ENCODE assay signal across 11 cellular contexts in the genomic region with DNA sequence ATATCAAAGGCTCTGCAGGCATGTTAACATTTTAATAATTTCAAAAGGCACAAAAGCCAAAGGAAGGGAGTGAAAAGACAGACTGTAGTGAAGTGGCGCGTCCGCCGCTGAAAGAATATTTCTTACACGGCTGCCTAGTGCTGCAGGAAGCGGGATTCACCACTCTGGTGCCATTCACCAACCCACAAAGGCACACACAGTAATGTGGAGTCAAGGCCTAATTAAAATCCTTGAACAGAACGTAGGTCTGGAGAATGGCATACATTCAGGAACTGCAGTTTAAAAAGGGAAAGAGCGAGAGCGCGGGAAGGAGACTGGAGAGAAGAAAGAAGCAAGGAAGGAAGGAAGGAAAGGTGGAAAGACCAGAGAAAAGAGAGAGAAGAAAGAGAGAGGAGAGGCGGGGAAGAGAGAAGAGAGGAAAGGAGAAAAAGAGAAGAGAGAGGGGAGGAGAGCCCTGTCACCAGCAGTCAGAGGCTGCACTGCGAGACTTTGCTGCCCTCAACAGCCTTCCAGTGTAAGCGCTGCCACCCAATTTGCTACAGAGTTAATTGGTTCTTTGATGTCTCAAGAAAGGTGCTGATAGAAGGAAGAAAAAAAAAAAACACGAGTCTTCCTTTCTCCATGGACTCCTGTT.
DNase-seq lines count a peak whose midpoint lies in the region; ATAC-seq, FAIRE-seq and TF ChIP-seq lines count a peak whose summit lies in the region.
"Had no signal": no experiment of that assay in that cellular context is flagged by ENCODE, and none has a peak within 500 bp of the region (broad histone marks: within the 10 kb centered on the region; RNA-seq: fewer than 3 reads in every experiment).

No MANE protein-coding gene starts in this region.

- DNase-seq in CD4-positive, alpha-beta memory T cell, result peak in 4 of 5 donors; percentile 15 to 35 (median 24)
- DNase-seq in HCT116 (ENCODE audit: low read depth, low spot score) (no peak), T-cell (no peak), left colon (peak; percentile 26 to 32), RCC 7860 (ENCODE audit: low spot score) (no peak), DMS79 (lab: John Stamatoyannopoulos, UW) (no peak)
- DNase-seq: upper lobe of left lung had no signal

- no peaks in the 10 kb centered on the region for H3K9me3 ChIP-seq in CD4-positive, alpha-beta memory T cell (ENCODE audit: control insufficient read depth in 1 of 2, low read length in 2 of 2)
- no peaks in the 10 kb centered on the region for H3K9me3 ChIP-seq in HCT116 (ENCODE audit: control insufficient read depth in 1 of 2, insufficient read depth in 1 of 2, low read depth in 1 of 2, low read length in 2 of 2)
- H3K9me3 ChIP-seq in gastroesophageal sphincter, result no peaks in the 10 kb centered on the region
- H3K9me3 ChIP-seq: upper lobe of left lung had no signal

- peak overlapping the region in 1 of 7 donors; percentile 8 for H3K27ac Mint-ChIP-seq in CD4-positive, alpha-beta memory T cell
- no peak overlapping the region for H3K27ac Mint-ChIP-seq in T-cell

- H3K4me1 Mint-ChIP-seq in CD4-positive, alpha-beta memory T cell, result peaks cover 8 to 22% (median 10%) of the 10 kb centered on the region in 4 donors
- H3K4me1 Mint-ChIP-seq in T-cell, result peaks cover 12 to 14% (median 14%) of the 10 kb centered on the region in 3 donors

- H3K4me2 ChIP-seq in HCT116 (ENCODE audit: low read length), result no peak overlapping the region

- H3K36me3 Mint-ChIP-seq in CD4-positive, alpha-beta memory T cell, result no peaks in the 10 kb centered on the region
- H3K36me3 Mint-ChIP-seq in T-cell, result no peaks in the 10 kb centered on the region
- H3K36me3 Mint-ChIP-seq: IgD-negative memory B cell had no signal

- H3K79me2 ChIP-seq in HCT116 (ENCODE audit: insufficient read depth, low read length), result no peaks in the 10 kb centered on the region

- intact Hi-C loops in CD4-positive, alpha-beta memory T cell (cut with micrococcal nuclease), result loop anchor here (1.0 kb wide), 1 partner anchor 611 kb away; no protein-coding TSS in a partner anchor
- intact Hi-C loops in HCT116 (cut with micrococcal nuclease), result no loop called here
- intact Hi-C loops in left colon (cut with DNase I, micrococcal nuclease), result no loop called here

- no TSS peak for BruUV-seq in HCT116 (replicated peaks; lab: Mats Ljungman, UMichigan)

- no peak for TF ChIP-seq EP300 in gastroesophageal sphincter (IDR thresholded peaks at IDR 0.05)

- no peak overlapping the region for H3K4me3 ChIP-seq in CD4-positive, alpha-beta memory T cell (ENCODE audit: low read length in 2 of 2)
- H3K4me3 ChIP-seq in HCT116 (replicated peaks in 1 of 2; ENCODE audit: low read depth in 1 of 2, low read length in 2 of 2) (no peak overlapping the region), gastroesophageal sphincter (no peak overlapping the region)

- no peak for ATAC-seq in HCT116
- ATAC-seq in T-cell (replicated peaks in 1 of 4), result peak in 1 of 4 experiments; percentile 37
- peak; percentile 84 for ATAC-seq in left colon
- no peak for ATAC-seq in GM21526 (IDR thresholded peaks at IDR 0.05; ENCODE audit: low FRiP score, unreplicated experiment)
- ATAC-seq in gastroesophageal sphincter, result no peak

- no peak overlapping the region for H3K27ac ChIP-seq in CD4-positive, alpha-beta memory T cell (ENCODE audit: low read depth, low read length)
- H3K27ac ChIP-seq in HCT116 (ENCODE audit: low read depth, low read length), result no peak overlapping the region
- H3K27ac ChIP-seq in gastroesophageal sphincter, result no peak overlapping the region
- H3K27ac ChIP-seq: upper lobe of left lung had no signal

- POLR2A ChIA-PET in CD4-positive, alpha-beta memory T cell (lab: Charles Lee; ENCODE audit: partially characterized antibody), result no interaction called here
- POLR2A ChIA-PET in HCT116 (lab: Charles Lee) (no interaction called here), T-cell (lab: Charles Lee) (interaction anchor here in 1 of 2 donors (0.6 kb wide), 1 partner anchor 1386 kb away, joined by 3 read pairs; no protein-coding TSS in a partner anchor)

- TF ChIP-seq RAD21 in HCT116 (IDR thresholded peaks at IDR 0.05; ENCODE audit: low read depth), result peak; percentile 39

- H2AFZ ChIP-seq in HCT116 (ENCODE audit: low read depth, low read length, poor library complexity, severe bottlenecking), result no peak overlapping the region

- peak overlapping the region; percentile 22 to 87 (median 63) for H3K4me3 Mint-ChIP-seq in CD4-positive, alpha-beta memory T cell
- H3K4me3 Mint-ChIP-seq in T-cell, result peak overlapping the region in 2 of 3 donors; percentile 17 to 57

- 86 to 87% methylated on average over 11 to 14 of the region's 14 CpGs for WGBS in gastroesophageal sphincter (ENCODE audit: low coverage in 1 of 2), 2 donors

- peaks cover 20 to 21% of the 10 kb centered on the region in 2 donors for H3K27me3 Mint-ChIP-seq in CD4-positive, alpha-beta memory T cell
- peaks cover 32 to 37% of the 10 kb centered on the region in 2 donors for H3K27me3 Mint-ChIP-seq in T-cell

- H3K9me2 ChIP-seq in HCT116 (ENCODE audit: insufficient read depth), result no peaks in the 10 kb centered on the region; the same call in 1 of the 2 replicates

- no peak for FAIRE-seq in RCC 7860 (lab: Jason Lieb, UNC)
- FAIRE-seq: endothelial cell of umbilical vein had no signal

- CTCF ChIA-PET in CD4-positive, alpha-beta memory T cell (lab: Charles Lee; ENCODE audit: partially characterized antibody), result interaction anchor here (0.8 to 1.3 kb wide), 2 partner anchors 610 to 612 kb away, joined by 3 read pairs; no protein-coding TSS in a partner anchor
- CTCF ChIA-PET in HCT116 (lab: Charles Lee) (no interaction called here), T-cell (lab: Charles Lee) (no interaction called here)

- RAD21 ChIA-PET in HCT116 (lab: Charles Lee; ENCODE audit: low non-redundant PET in 1 of 2, low total read pairs in 2 of 2, uncharacterized antibody in 2 of 2, unreplicated experiment in 2 of 2), result no interaction called here

- TF ChIP-seq CTCF in HCT116 (IDR thresholded peaks at IDR 0.05 in 2 of 3, conservative IDR thresholded peaks at IDR 0.05 in 1 of 3; ENCODE audit: borderline replicate concordance in 1 of 3, insufficient read depth in 1 of 3, low read depth in 2 of 3, low read length in 2 of 3) (no peak), gastroesophageal sphincter (IDR thresholded peaks at IDR 0.05) (no peak)

- no peaks in the 10 kb centered on the region for H3K36me3 ChIP-seq in CD4-positive, alpha-beta memory T cell (ENCODE audit: insufficient read depth, low read length)
- no peaks in the 10 kb centered on the region for H3K36me3 ChIP-seq in HCT116 (ENCODE audit: control insufficient read depth in 1 of 2, insufficient read depth in 2 of 2, low read length in 2 of 2)
- no peaks in the 10 kb centered on the region for H3K36me3 ChIP-seq in gastroesophageal sphincter
- H3K36me3 ChIP-seq: upper lobe of left lung had no signal

- no peaks in the 10 kb centered on the region for H3K27me3 ChIP-seq in CD4-positive, alpha-beta memory T cell (ENCODE audit: insufficient read depth, low read length)
- H3K27me3 ChIP-seq in HCT116 (ENCODE audit: insufficient read depth, low read length) (no peaks in the 10 kb centered on the region), gastroesophageal sphincter (peaks cover 19% of the 10 kb centered on the region)
- H3K27me3 ChIP-seq: upper lobe of left lung had no signal

- peaks cover 14% of the 10 kb centered on the region for H3K4me1 ChIP-seq in CD4-positive, alpha-beta memory T cell (ENCODE audit: insufficient read depth, low read length)
- H3K4me1 ChIP-seq in HCT116 (ENCODE audit: control insufficient read depth in 1 of 2, insufficient read depth in 2 of 2, low read length in 2 of 2) (peaks cover 0 to 3% of the 10 kb centered on the region in 2 experiments; a peak in 2 of 4 replicates), gastroesophageal sphincter (peaks cover 0 to 7% (median 0%) of the 10 kb centered on the region in 3 donors)

- no peak for TF ChIP-seq POLR2A in HCT116 (IDR thresholded peaks at IDR 0.05; ENCODE audit: borderline replicate concordance, extremely low read depth, insufficient read depth, insufficient read length)
- no peak for TF ChIP-seq POLR2A in gastroesophageal sphincter (IDR thresholded peaks at IDR 0.05)

- peaks cover 0 to 3% (median 0%) of the 10 kb centered on the region in 8 donors for H3K9me3 Mint-ChIP-seq in CD4-positive, alpha-beta memory T cell
- H3K9me3 Mint-ChIP-seq in T-cell, result no peaks in the 10 kb centered on the region
- H3K9me3 Mint-ChIP-seq: IgD-negative memory B cell had no signal

- H4K20me1 ChIP-seq in HCT116 (ENCODE audit: insufficient read depth), result no peaks in the 10 kb centered on the region

- H3K9ac ChIP-seq in HCT116 (ENCODE audit: low read length), result no peak overlapping the region

TF ChIP-seq in HCT116, 20 proteins besides CTCF, POLR2A, EP300 and RAD21:
- TF ChIP-seq TCF7L2 (IDR thresholded peaks at IDR 0.05; ENCODE audit: borderline replicate concordance, extremely low read depth, insufficient read depth, insufficient read length) (peak; percentile 28), SRF (IDR thresholded peaks at IDR 0.05; ENCODE audit: low read depth) (no peak), FOSL1 (IDR thresholded peaks at IDR 0.05; ENCODE audit: low read depth) (no peak)

Comparison
In these comparisons a context has a peak if more than half of its experiments do, and no peak if none do; other contexts are left out.
1. DNase-seq: peak in CD4-positive, alpha-beta memory T cell (4 of 5) and left colon (2 of 2); none in HCT116 (single experiment), T-cell (0 of 34), RCC 7860 (single experiment) and DMS79 (single experiment).